8 cellular contexts compared by ENCODE assay signal in genomic region chr9:128420651-128421473, GRCh38. TPM values are rescaled to one million over a fixed set of nuclear protein-coding genes. Genes with fewer than 3 reads are reported as not detected.
A peak's percentile ranks its signal among the peaks of the same experiment; 100 is the strongest.
DNase-seq lines count a peak whose midpoint lies in the region; ATAC-seq and TF ChIP-seq lines count a peak whose summit lies in the region.

CERCAM (plus strand) TSS chr9:128420857; CDS start chr9:128420878, 21 bp downstream.

- H3K36me3 ChIP-seq in ectodermal cell (ENCODE audit: control insufficient read depth, insufficient read depth, low read length) = no peaks in the 10 kb centered on the region
- no peaks in the 10 kb centered on the region for H3K36me3 ChIP-seq in lower lobe of right lung

- CTCF ChIA-PET in activated CD4-positive, alpha-beta T cell treated with anti-CD3 and anti-CD28 coated beads, Interleukin-2, amount 10 ng/mL, durations not matched to agents 7 days and 5 days (lab: Charles Lee) = interaction anchor here (0.7 to 1.6 kb wide), 16 partner anchors 9 to 180 kb away, joined by 3 to 7 read pairs (median 3); partner anchors contain the start of gene URM1

- peaks cover 6% of the 10 kb centered on the region for H3K4me1 Mint-ChIP-seq in activated CD4-positive, alpha-beta T cell treated with anti-CD3 and anti-CD28 coated beads, Interleukin-2, amount 10 ng/mL, durations not matched to agents 7 days and 5 days

- POLR2A ChIA-PET in activated CD4-positive, alpha-beta T cell treated with anti-CD3 and anti-CD28 coated beads, Interleukin-2, amount 10 ng/mL, durations not matched to agents 7 days and 5 days (lab: Charles Lee) = no interaction called here

- H3K4me1 ChIP-seq in ectodermal cell (ENCODE audit: control insufficient read depth, insufficient read depth, low read length) (peaks cover 10% of the 10 kb centered on the region), lower lobe of right lung (peaks cover 25% of the 10 kb centered on the region)

- WGBS in ectodermal cell, 2 experiments = 1% methylated on average over 59 of the region's 59 CpGs

- H3K4me3 ChIP-seq in GM08714 (ENCODE audit: low read length) (peak within 1 kb of the TSS; percentile 70), ectodermal cell (ENCODE audit: insufficient read depth, low read depth, low read length) (peak within 1 kb of the TSS; percentile 79), lower lobe of right lung (peak within 1 kb of the TSS; percentile 98)

- no peak within 1 kb of the TSS for H3K27ac Mint-ChIP-seq in activated CD4-positive, alpha-beta T cell treated with anti-CD3 and anti-CD28 coated beads, Interleukin-2, amount 10 ng/mL, durations not matched to agents 7 days and 5 days

- intact Hi-C loops in lower lobe of right lung (cut with DNase I) = no loop called here

- ATAC-seq in GM21786 (IDR thresholded peaks at IDR 0.05; ENCODE audit: unreplicated experiment) = peak; percentile 75
- peak; percentile 91 to 92 for ATAC-seq in lower lobe of right lung

- H3K4me3 Mint-ChIP-seq in activated CD4-positive, alpha-beta T cell treated with anti-CD3 and anti-CD28 coated beads, Interleukin-2, amount 10 ng/mL, durations not matched to agents 7 days and 5 days = peak within 1 kb of the TSS; percentile 65

- H3K36me3 Mint-ChIP-seq in activated CD4-positive, alpha-beta T cell treated with anti-CD3 and anti-CD28 coated beads, Interleukin-2, amount 10 ng/mL, durations not matched to agents 7 days and 5 days (ENCODE audit: low read depth) = no peaks in the 10 kb centered on the region

- H3K9me3 ChIP-seq in ectodermal cell (ENCODE audit: control insufficient read depth, low read length) = no peaks in the 10 kb centered on the region
- H3K9me3 ChIP-seq in lower lobe of right lung = no peaks in the 10 kb centered on the region

- H3K27me3 ChIP-seq in ectodermal cell (ENCODE audit: control insufficient read depth, insufficient read depth, low read length, poor library complexity, severe bottlenecking) = peaks cover 40% of the 10 kb centered on the region
- peaks cover 32% of the 10 kb centered on the region for H3K27me3 ChIP-seq in lower lobe of right lung (ENCODE audit: low read depth)

- TF ChIP-seq CTCF in lower lobe of right lung (IDR thresholded peaks at IDR 0.05) = no peak

- no peak within 1 kb of the TSS for H3K27ac ChIP-seq in ectodermal cell (ENCODE audit: insufficient read depth, low read depth, low read length, poor library complexity, severe bottlenecking)
- peak within 1 kb of the TSS; percentile 69 for H3K27ac ChIP-seq in lower lobe of right lung

- H3K9me3 Mint-ChIP-seq in activated CD4-positive, alpha-beta T cell treated with anti-CD3 and anti-CD28 coated beads, Interleukin-2, amount 10 ng/mL, durations not matched to agents 7 days and 5 days = no peaks in the 10 kb centered on the region

- H3K27me3 Mint-ChIP-seq in activated CD4-positive, alpha-beta T cell treated with anti-CD3 and anti-CD28 coated beads, Interleukin-2, amount 10 ng/mL, durations not matched to agents 7 days and 5 days = peaks cover 38% of the 10 kb centered on the region

- DNase-seq in Kasumi-1 (lab: John Stamatoyannopoulos, UW) (peak; percentile 29 to 51), lower lobe of right lung (peak; percentile 59), GF-D8 (lab: John Stamatoyannopoulos, UW) (no peak)
- peak; percentile 33 for DNase-seq in activated CD4-positive, alpha-beta T cell treated with anti-CD3 and anti-CD28 coated beads, Interleukin-2, amount 10 ng/mL, durations not matched to agents 7 days and 5 days
- DNase-seq in stimulated activated CD8-positive, alpha-beta memory T cell treated with anti-CD3 and anti-CD28 coated beads, Interleukin-15, amount 100 ng/mL, for 24 hours (ENCODE audit: low read depth) = peak; percentile 13

RNA-seq across cellular contexts. Expression of gene CERCAM, which starts in this region (rescaled TPM):
- under 1 TPM; 0.17 to 0.37 TPM for total RNA-seq in activated CD4-positive, alpha-beta T cell treated with anti-CD3 and anti-CD28 coated beads, Interleukin-2, amount 10 ng/mL, durations not matched to agents 7 days and 5 days
- polyA plus RNA-seq in ectodermal cell (2013, experiment 1 of 4) = 20.3 TPM
- polyA plus RNA-seq in ectodermal cell (2013, experiment 2 of 4) = 12.5 TPM
- 19.1 TPM for polyA plus RNA-seq in ectodermal cell (2013, experiment 3 of 4)
- 19.2 TPM for polyA plus RNA-seq in ectodermal cell (2013, experiment 4 of 4)
- total RNA-seq in lower lobe of right lung = 11.2 TPM

Comparison
In these comparisons a context has a peak if more than half of its experiments do, and no peak if none do; other contexts are left out.
1. Peak in DNase-seq in activated CD4-positive, alpha-beta T cell treated with anti-CD3 and anti-CD28 coated beads, Interleukin-2, amount 10 ng/mL, durations not matched to agents 7 days and 5 days; RNA of the gene not detected or under 1 TPM.